1 cellular context compared by ENCODE assay signal in genomic region chr1:182460550-182460951, GRCh38.
TF ChIP-seq lines count a peak whose summit lies in the region.

No MANE protein-coding gene starts in this region.

TF ChIP-seq in GM23338, 12 proteins besides CTCF, POLR2A, EP300 and RAD21 (continued from another document):
- no peak for TF ChIP-seq ETS1 (IDR thresholded peaks at IDR 0.05)
TF ChIP-seq in GM23338: peak in this region for 0.
